Comparison of ENCODE assay signal across 25 cellular contexts in the genomic region with DNA sequence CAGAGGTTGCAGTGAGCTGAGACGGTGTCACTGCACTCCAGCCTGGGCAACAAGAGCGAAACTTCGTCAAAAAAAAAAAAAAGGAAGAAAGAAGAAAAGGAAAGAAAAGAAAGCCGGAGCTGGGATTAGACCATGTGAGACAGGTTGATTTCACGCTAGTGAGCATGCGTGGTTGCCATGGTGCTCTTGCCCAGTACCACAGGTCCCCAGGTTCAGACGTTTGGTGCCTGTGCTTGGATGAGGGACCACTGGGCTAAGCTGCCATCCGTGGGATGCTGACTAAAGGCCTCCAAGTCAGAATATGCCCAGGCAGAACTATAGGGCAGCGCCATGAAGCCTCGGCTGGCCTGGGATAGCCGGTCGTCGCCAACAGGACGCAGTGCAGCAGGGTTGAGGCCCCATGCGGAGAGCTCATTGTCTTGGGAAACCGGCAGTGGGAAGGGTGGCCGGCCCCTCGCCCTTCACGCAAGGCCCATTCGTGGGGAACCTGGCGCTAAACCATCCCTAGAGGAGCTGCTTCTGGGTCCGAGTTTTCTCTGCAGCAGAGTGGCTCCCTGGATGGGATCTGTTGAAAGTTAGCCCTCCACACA. TPM values are rescaled to one million over a fixed set of nuclear protein-coding genes. Genes with fewer than 3 reads are reported as not detected.
"Had no signal": no experiment of that assay in that cellular context is flagged by ENCODE, and none has a peak within 500 bp of the region (broad histone marks: within the 10 kb centered on the region; RNA-seq: fewer than 3 reads in every experiment).

No MANE protein-coding gene starts in this region.

- H3K4me2 ChIP-seq: SK-N-SH had no signal

- H3K36me3 ChIP-seq: ascending aorta, Peyer's patch, SJCRH30, WERI-Rb-1 had no signal

- H3K9me3 ChIP-seq: ascending aorta, Peyer's patch, SJCRH30, SK-N-SH had no signal

- H3K36me3 Mint-ChIP-seq: activated CD8-positive, alpha-beta memory T cell treated with anti-CD3 and anti-CD28 coated beads, Interleukin-2, amount 10 ng/mL, durations not matched to agents 7 days and 5 days; brain had no signal

- H3K4me3 Mint-ChIP-seq: activated CD8-positive, alpha-beta memory T cell treated with anti-CD3 and anti-CD28 coated beads, Interleukin-2, amount 10 ng/mL, durations not matched to agents 7 days and 5 days; activated naive CD4-positive, alpha-beta T cell treated with anti-CD3 and anti-CD28 coated beads, Interleukin-2, amount 50 U/mL, for 24 hours; activated T-cell treated with anti-CD3 and anti-CD28 coated beads, Interleukin-2, amount 50 U/mL, for 24 hours; activated T-helper 1 cell treated with anti-CD3 and anti-CD28 coated beads, Interleukin-12 subunit alpha, Interleukin-12 subunit beta, Interleukin-2, Interleukin-4 antibody, amounts not matched to agents 30 ng/mL and 10 ng/mL and 1 ng/mL, durations not matched to agents 14 hours and 24 hours and 36 hours; brain; central memory CD8-positive, alpha-beta T cell had no signal

- H3K4me1 ChIP-seq: ascending aorta, Peyer's patch, SJCRH30 had no signal

- H3K27ac Mint-ChIP-seq: activated CD8-positive, alpha-beta memory T cell treated with anti-CD3 and anti-CD28 coated beads, Interleukin-2, amount 10 ng/mL, durations not matched to agents 7 days and 5 days; activated naive CD4-positive, alpha-beta T cell treated with anti-CD3 and anti-CD28 coated beads, Interleukin-2, amount 50 U/mL, for 24 hours; activated T-cell treated with anti-CD3 and anti-CD28 coated beads, Interleukin-2, amount 50 U/mL, for 24 hours; activated T-helper 1 cell treated with anti-CD3 and anti-CD28 coated beads, Interleukin-12 subunit alpha, Interleukin-12 subunit beta, Interleukin-2, Interleukin-4 antibody, amounts not matched to agents 30 ng/mL and 10 ng/mL and 1 ng/mL, durations not matched to agents 14 hours and 24 hours and 36 hours; brain had no signal

- H3K27me3 ChIP-seq: ascending aorta, Peyer's patch, SJCRH30 had no signal

- DNase-seq: activated CD4-positive, alpha-beta T cell treated with anti-CD3 and anti-CD28 coated beads for 48 hours; activated CD4-positive, alpha-beta T cell treated with anti-CD3 and anti-CD28 coated beads, Interleukin-2, amount 50 U/mL, for 4 hours; activated CD8-positive, alpha-beta memory T cell treated with anti-CD3 and anti-CD28 coated beads, Interleukin-2, amount 10 ng/mL, durations not matched to agents 7 days and 5 days; activated effector memory CD4-positive, alpha-beta T cell treated with Interleukin-2 at 50 U/mL for 16 hours; activated naive CD4-positive, alpha-beta T cell; activated T-cell treated with anti-CD3 and anti-CD28 coated beads, Interleukin-2, amount 50 U/mL, for 24 hours; NCI-H1105 treated with DMSO at 0.1 percent for 48 hours; NCI-H1436 treated with DMSO at 0.1 percent for 48 hours; NCI-H187; NCI-H2081; NCI-H510A treated with DMSO at 0.1 percent for 48 hours; Peyer's patch; Right ventricle myocardium superior; SJCRH30; SK-N-SH; T-helper 1 cell; WERI-Rb-1 had no signal

- H3K9me3 Mint-ChIP-seq: activated naive CD4-positive, alpha-beta T cell treated with anti-CD3 and anti-CD28 coated beads, Interleukin-2, amount 50 U/mL, for 24 hours; activated T-cell treated with anti-CD3 and anti-CD28 coated beads, Interleukin-2, amount 50 U/mL, for 24 hours; activated T-helper 1 cell treated with anti-CD3 and anti-CD28 coated beads, Interleukin-12 subunit alpha, Interleukin-12 subunit beta, Interleukin-2, Interleukin-4 antibody, amounts not matched to agents 30 ng/mL and 10 ng/mL and 1 ng/mL, durations not matched to agents 14 hours and 24 hours and 36 hours; central memory CD8-positive, alpha-beta T cell had no signal

- H3K27me3 Mint-ChIP-seq: activated CD8-positive, alpha-beta memory T cell treated with anti-CD3 and anti-CD28 coated beads, Interleukin-2, amount 10 ng/mL, durations not matched to agents 7 days and 5 days; activated naive CD4-positive, alpha-beta T cell treated with anti-CD3 and anti-CD28 coated beads, Interleukin-2, amount 50 U/mL, for 24 hours had no signal

- ATAC-seq: activated CD4-positive, CD25-positive, alpha-beta regulatory T cell treated with anti-CD3 and anti-CD28 coated beads, Interleukin-2, amount 50 U/mL, for 24 hours; activated CD8-positive, alpha-beta memory T cell treated with anti-CD3 and anti-CD28 coated beads, Interleukin-2, amount 10 ng/mL, durations not matched to agents 7 days and 5 days had no signal

- H3K4me3 ChIP-seq: ascending aorta, Peyer's patch, SJCRH30 had no signal

- H3K4me1 Mint-ChIP-seq: activated CD8-positive, alpha-beta memory T cell treated with anti-CD3 and anti-CD28 coated beads, Interleukin-2, amount 10 ng/mL, durations not matched to agents 7 days and 5 days; activated naive CD4-positive, alpha-beta T cell treated with anti-CD3 and anti-CD28 coated beads, Interleukin-2, amount 50 U/mL, for 24 hours; brain; central memory CD8-positive, alpha-beta T cell had no signal

- H3K27ac ChIP-seq: ascending aorta, Peyer's patch, RWPE1, SJCRH30, WERI-Rb-1 had no signal

- H3K9ac ChIP-seq: SK-N-SH had no signal

RNA-seq across cellular contexts. Expression of gene TEX101, which starts 7.2 kb away (rescaled TPM):
- total RNA-seq: activated CD8-positive, alpha-beta memory T cell treated with anti-CD3 and anti-CD28 coated beads, Interleukin-2, amount 10 ng/mL, durations not matched to agents 7 days and 5 days; activated T-helper 1 cell treated with anti-CD3 and anti-CD28 coated beads, Interleukin-12 subunit alpha, Interleukin-12 subunit beta, Interleukin-2, Interleukin-4 antibody, amounts not matched to agents 30 ng/mL and 10 ng/mL and 1 ng/mL, durations not matched to agents 14 hours and 24 hours and 36 hours; ascending aorta; Peyer's patch; Right ventricle myocardium superior; SJCRH30; T-helper 2 cell treated with Interferon-gamma antibody and Interleukin-4, amounts not matched to agents 100 ng/mL and 5 ng/mL, for 36 hours had no signal

RNA-seq across cellular contexts. Expression of gene CD177, which starts 54.0 kb away (rescaled TPM):
- total RNA-seq: activated CD8-positive, alpha-beta memory T cell treated with anti-CD3 and anti-CD28 coated beads, Interleukin-2, amount 10 ng/mL, durations not matched to agents 7 days and 5 days; activated T-helper 1 cell treated with anti-CD3 and anti-CD28 coated beads, Interleukin-12 subunit alpha, Interleukin-12 subunit beta, Interleukin-2, Interleukin-4 antibody, amounts not matched to agents 30 ng/mL and 10 ng/mL and 1 ng/mL, durations not matched to agents 14 hours and 24 hours and 36 hours; ascending aorta; Peyer's patch; SJCRH30; T-helper 2 cell treated with Interferon-gamma antibody and Interleukin-4, amounts not matched to agents 100 ng/mL and 5 ng/mL, for 36 hours had no signal

RNA-seq across cellular contexts. Expression of gene LYPD3, which starts 57.9 kb away (rescaled TPM):
- total RNA-seq: ascending aorta, SJCRH30 had no signal
